23 cellular contexts compared by ENCODE assay signal in genomic region chr13:58843071-58843470, GRCh38.
A peak's percentile ranks its signal among the peaks of the same experiment; 100 is the strongest.
DNase-seq lines count a peak whose midpoint lies in the region; FAIRE-seq and TF ChIP-seq lines count a peak whose summit lies in the region.
"Had no signal": no experiment of that assay in that cellular context is flagged by ENCODE, and none has a peak within 500 bp of the region (broad histone marks: within the 10 kb centered on the region; RNA-seq: fewer than 3 reads in every experiment).

No MANE protein-coding gene starts in this region.

- H3K4me3 ChIP-seq in astrocyte of the spinal cord (ENCODE audit: low read depth, low read length): no peak overlapping the region
- H3K4me3 ChIP-seq in neural progenitor cell: no peak overlapping the region
- H3K4me3 ChIP-seq in Peyer's patch: no peak overlapping the region
- no peak overlapping the region for H3K4me3 ChIP-seq in left ventricle myocardium inferior
- H3K4me3 ChIP-seq: HAP-1 had no signal

- DNase-seq in astrocyte of the spinal cord (ENCODE audit: low read depth, low spot score): peak; percentile 1
- DNase-seq in iPS-NIHi7 (ENCODE audit: extremely low spot score): peak; percentile 13
- no peak for DNase-seq in neural progenitor cell (ENCODE audit: low spot score)
- DNase-seq in Peyer's patch: no peak
- DNase-seq in stimulated activated CD4-positive, alpha-beta T cell treated with anti-CD3 and anti-CD28 coated beads, Interleukin-4, amount 100 ng/mL, for 1 hour: no peak
- no peak for DNase-seq in GM12891 (ENCODE audit: insufficient read length, low spot score)
- DNase-seq in left ventricle myocardium inferior: no peak
- DNase-seq: ACHN; BE2C; C1 segment of cervical spinal cord; CD4-positive, CD25-positive, alpha-beta regulatory T cell; CD8-positive, alpha-beta memory T cell; COR-L47; DMS 273 treated with DMSO at 0.1 percent for 48 hours; DND-41; EL had no signal

- FAIRE-seq in GM12891 (lab: Jason Lieb, UNC): no peak
- FAIRE-seq: A204.1, G401.6, GM12892, GM18507, HepG2 had no signal

- H3K27me3 Mint-ChIP-seq in neural progenitor cell (ENCODE audit: insufficient read depth, low read depth): peaks cover 8% of the 10 kb centered on the region
- H3K27me3 Mint-ChIP-seq: CD4-positive, CD25-positive, alpha-beta regulatory T cell; IgD-negative memory B cell had no signal

- no peak overlapping the region for H3K27ac Mint-ChIP-seq in neural progenitor cell
- H3K27ac Mint-ChIP-seq: CD4-positive, CD25-positive, alpha-beta regulatory T cell; CD8-positive, alpha-beta memory T cell; IgD-negative memory B cell had no signal

- H3K9me3 Mint-ChIP-seq in neural progenitor cell: peaks cover 28% of the 10 kb centered on the region

- H3K4me1 ChIP-seq in neural progenitor cell: no peaks in the 10 kb centered on the region
- H3K4me1 ChIP-seq in Peyer's patch: no peaks in the 10 kb centered on the region
- H3K4me1 ChIP-seq in left ventricle myocardium inferior: no peaks in the 10 kb centered on the region
- H3K4me1 ChIP-seq: BE2C, HAP-1 had no signal

- intact Hi-C loops in left ventricle myocardium inferior (cut with micrococcal nuclease): no loop called here

- peak overlapping the region; percentile 15 for H2AFZ ChIP-seq in neural progenitor cell (replicated peaks)

- H3F3A ChIP-seq in neural progenitor cell (ENCODE audit: low read depth): no peaks in the 10 kb centered on the region

- H3K9ac ChIP-seq in neural progenitor cell: no peak overlapping the region

- no peak overlapping the region for H3K4me2 ChIP-seq in neural progenitor cell

- H3K9me3 ChIP-seq in neural progenitor cell (ENCODE audit: low read depth) (no peaks in the 10 kb centered on the region), Peyer's patch (peaks cover 0 to 4% (median 0%) of the 10 kb centered on the region in 4 donors), left ventricle myocardium inferior (replicated peaks) (peaks cover 38% of the 10 kb centered on the region)
- H3K9me3 ChIP-seq: BE2C, HAP-1 had no signal

- no peaks in the 10 kb centered on the region for H3K4me1 Mint-ChIP-seq in neural progenitor cell
- H3K4me1 Mint-ChIP-seq: CD4-positive, CD25-positive, alpha-beta regulatory T cell; CD8-positive, alpha-beta memory T cell; IgD-negative memory B cell had no signal

- no peaks in the 10 kb centered on the region for H4K20me1 ChIP-seq in neural progenitor cell (ENCODE audit: low read depth)

- TF ChIP-seq CTCF in astrocyte of the spinal cord (IDR thresholded peaks at IDR 0.05; ENCODE audit: low read depth, low read length): no peak
- TF ChIP-seq CTCF in neural progenitor cell (IDR thresholded peaks at IDR 0.05): no peak
- TF ChIP-seq CTCF in Peyer's patch (IDR thresholded peaks at IDR 0.05): no peak
- TF ChIP-seq CTCF in left ventricle myocardium inferior (IDR thresholded peaks at IDR 0.05; ENCODE audit: borderline replicate concordance): no peak

- H3K4me3 Mint-ChIP-seq in neural progenitor cell: no peak overlapping the region
- H3K4me3 Mint-ChIP-seq: CD4-positive, CD25-positive, alpha-beta regulatory T cell; CD8-positive, alpha-beta memory T cell; IgD-negative memory B cell had no signal

- H3K27me3 ChIP-seq in neural progenitor cell (no peaks in the 10 kb centered on the region), Peyer's patch (no peaks in the 10 kb centered on the region), left ventricle myocardium inferior (ENCODE audit: low read depth) (no peaks in the 10 kb centered on the region)
- H3K27me3 ChIP-seq: BE2C had no signal

- in situ Hi-C loops in astrocyte of the spinal cord (cut with HindIII; ENCODE audit: low sequenced_read_pairs): no loop called here

- no peak for TF ChIP-seq POLR2A in Peyer's patch (IDR thresholded peaks at IDR 0.05)
- TF ChIP-seq POLR2A in GM12891 (IDR thresholded peaks at IDR 0.05; ENCODE audit: low read depth, low read length): no peak

- H3K79me2 ChIP-seq in neural progenitor cell (ENCODE audit: low read depth): no peaks in the 10 kb centered on the region

- no peak overlapping the region for H3K27ac ChIP-seq in neural progenitor cell
- H3K27ac ChIP-seq in Peyer's patch: no peak overlapping the region
- H3K27ac ChIP-seq in left ventricle myocardium inferior (replicated peaks): no peak overlapping the region

- H3K36me3 ChIP-seq in neural progenitor cell (no peaks in the 10 kb centered on the region), Peyer's patch (no peaks in the 10 kb centered on the region), left ventricle myocardium inferior (no peaks in the 10 kb centered on the region)
- H3K36me3 ChIP-seq: BE2C, HAP-1 had no signal

- H3K36me3 Mint-ChIP-seq in neural progenitor cell: no peaks in the 10 kb centered on the region
- H3K36me3 Mint-ChIP-seq: CD4-positive, CD25-positive, alpha-beta regulatory T cell; CD8-positive, alpha-beta memory T cell; IgD-negative memory B cell had no signal

TF ChIP-seq in GM12891, 5 proteins besides CTCF, POLR2A, EP300 and RAD21:
- no peak for TF ChIP-seq SPI1 (IDR thresholded peaks at IDR 0.05; ENCODE audit: low read depth, low read length)
- no peak for TF ChIP-seq PAX5 (IDR thresholded peaks at IDR 0.05; ENCODE audit: insufficient read depth, low read length, severe bottlenecking)
- TF ChIP-seq POLR2AphosphoS5 (IDR thresholded peaks at IDR 0.05; ENCODE audit: low read depth, low read length): no peak
- TF ChIP-seq POU2F2 (IDR thresholded peaks at IDR 0.05; ENCODE audit: low read depth, low read length): no peak
- no peak for TF ChIP-seq TAF1 (IDR thresholded peaks at IDR 0.05; ENCODE audit: low read depth, low read length)

Comparison
In these comparisons a context has a peak if more than half of its experiments do, and no peak if none do; other contexts are left out.
1. DNase-seq: peak in astrocyte of the spinal cord (single experiment) and iPS-NIHi7 (single experiment); none in neural progenitor cell (single experiment), Peyer's patch (0 of 3), stimulated activated CD4-positive, alpha-beta T cell treated with anti-CD3 and anti-CD28 coated beads, Interleukin-4, amount 100 ng/mL, for 1 hour (single experiment), GM12891 (single experiment) and left ventricle myocardium inferior (single experiment).